ENCODE assay signal across 1 cellular context in genomic region chr6:33053230-33053629, GRCh38.
TF ChIP-seq lines count a peak whose summit lies in the region.

No MANE protein-coding gene starts in this region.

TF ChIP-seq in HepG2, 621 proteins besides CTCF, POLR2A, EP300 and RAD21:
- TF ChIP-seq HNRNPUL1 (IDR thresholded peaks at IDR 0.05; ENCODE audit: low read depth, low read length), result no peak
- peak; percentile 41; the same call in 1 of the 2 replicates for TF ChIP-seq TCF7 (IDR thresholded peaks at IDR 0.05; ENCODE audit: low read depth)
- no peak for TF ChIP-seq SOX13 (IDR thresholded peaks at IDR 0.05)
- peak in 1 of 2 experiments; percentile 35; a peak in 1 of 4 replicates for TF ChIP-seq SOX13 (CRISPR knock-in tag; conservative IDR thresholded peaks at IDR 0.05 in 1 of 2, IDR thresholded peaks at IDR 0.05 in 1 of 2)
